ENCODE assay signal across 29 cellular contexts in genomic region chr3:31661286-31661685, GRCh38.
DNase-seq lines count a peak whose midpoint lies in the region; ATAC-seq, FAIRE-seq and TF ChIP-seq lines count a peak whose summit lies in the region.
"Had no signal": no experiment of that assay in that cellular context is flagged by ENCODE, and none has a peak within 500 bp of the region (broad histone marks: within the 10 kb centered on the region; RNA-seq: fewer than 3 reads in every experiment).

No MANE protein-coding gene starts in this region.

- H3K4me3 ChIP-seq in K562 (no peak overlapping the region), mucosa of descending colon (no peak overlapping the region)

- H3K4me1 Mint-ChIP-seq in activated CD4-positive, alpha-beta T cell treated with anti-CD3 and anti-CD28 coated beads, Interleukin-2, amount 10 ng/mL, durations not matched to agents 24 days and 14 days, result peaks cover 8% of the 10 kb centered on the region
- H3K4me1 Mint-ChIP-seq: CD8-positive, alpha-beta memory T cell had no signal

- no peaks in the 10 kb centered on the region for H3K4me1 ChIP-seq in K562 (replicated peaks in 1 of 2; ENCODE audit: control insufficient read depth in 2 of 2, insufficient read depth in 2 of 2, low read length in 2 of 2)
- no peaks in the 10 kb centered on the region for H3K4me1 ChIP-seq in mucosa of descending colon (ENCODE audit: low read depth)
- H3K4me1 ChIP-seq: BE2C had no signal

- ATAC-seq in K562 (no peak), mucosa of descending colon (peak; percentile 54), GM21576 (IDR thresholded peaks at IDR 0.05; ENCODE audit: unreplicated experiment) (no peak), HG02885 (IDR thresholded peaks at IDR 0.05; ENCODE audit: poor library complexity, unreplicated experiment) (no peak)
- ATAC-seq: Panc1 had no signal

- no peak for TF ChIP-seq POLR2A in K562 (conservative IDR thresholded peaks at IDR 0.05)

- H3K36me3 Mint-ChIP-seq in activated CD4-positive, alpha-beta T cell treated with anti-CD3 and anti-CD28 coated beads, Interleukin-2, amount 10 ng/mL, durations not matched to agents 24 days and 14 days (ENCODE audit: low read depth), result peaks cover 20% of the 10 kb centered on the region
- H3K36me3 Mint-ChIP-seq: CD14-positive monocyte had no signal

- no peak overlapping the region for H3K4me3 Mint-ChIP-seq in activated CD4-positive, alpha-beta T cell treated with anti-CD3 and anti-CD28 coated beads, Interleukin-2, amount 10 ng/mL, durations not matched to agents 24 days and 14 days
- H3K4me3 Mint-ChIP-seq: CD14-positive monocyte had no signal

- CTCF ChIA-PET in K562 (lab: Yijun Ruan, JAX; ENCODE audit: low intra/inter-chr PET ratio), result no interaction called here

- FAIRE-seq in K562 (lab: Jason Lieb, UNC), result no peak
- FAIRE-seq: GM12891, H1, HTR-8/SVneo had no signal

- H3K9me3 ChIP-seq in K562 (replicated peaks; ENCODE audit: control insufficient read depth, insufficient read depth, low read depth, low read length), result no peaks in the 10 kb centered on the region
- H3K9me3 ChIP-seq in mucosa of descending colon, result peaks cover 7% of the 10 kb centered on the region
- H3K9me3 ChIP-seq: BE2C had no signal

- H3K9me3 Mint-ChIP-seq in activated CD4-positive, alpha-beta T cell treated with anti-CD3 and anti-CD28 coated beads, Interleukin-2, amount 10 ng/mL, durations not matched to agents 24 days and 14 days, result peaks cover 16% of the 10 kb centered on the region

- in situ Hi-C loops in K562 (cut with MboI), result no loop called here

- 0% methylated on average over 5 of the region's 5 CpGs for WGBS in K562 (ENCODE audit: insufficient coverage, low coverage, missing lambda C conversion rate)

- H3K27ac ChIP-seq in K562 (ENCODE audit: extremely low read depth, low read depth, low read length), result no peak overlapping the region
- H3K27ac ChIP-seq: 22Rv1, KMS-11, RWPE1 had no signal

- no peaks in the 10 kb centered on the region for H3K27me3 Mint-ChIP-seq in activated CD4-positive, alpha-beta T cell treated with anti-CD3 and anti-CD28 coated beads, Interleukin-2, amount 10 ng/mL, durations not matched to agents 24 days and 14 days

- no peaks in the 10 kb centered on the region for H3K79me2 ChIP-seq in K562 (ENCODE audit: control insufficient read depth, insufficient read depth, low read length)

- no peak for TF ChIP-seq EP300 in K562 (IDR thresholded peaks at IDR 0.05; ENCODE audit: low read length)

- DNase-seq in activated CD4-positive, alpha-beta T cell treated with anti-CD3 and anti-CD28 coated beads, Interleukin-2, amount 10 ng/mL, durations not matched to agents 24 days and 14 days, result peak; percentile 53
- no peak for DNase-seq in activated CD4-positive, alpha-beta T cell treated with anti-CD3 and anti-CD28 coated beads, Interleukin-2, amount 50 U/mL, for 4 hours
- DNase-seq in K562 (ENCODE audit: extremely low read depth in 1 of 4, low spot score in 3 of 4) (no peak), mucosa of descending colon (no peak), cortex of kidney (lab: John Stamatoyannopoulos, UW) (no peak), T1000 (lab: John Stamatoyannopoulos, UW) (no peak)
- DNase-seq: BE2C; Calu3; CD8-positive, alpha-beta memory T cell; DMS79 treated with DMSO at 0.1 percent for 48 hours; GF-D8; NCI-H1048; NCI-H1417 treated with DMSO at 0.1 percent for 48 hours; NCI-H1694 treated with DMSO at 0.1 percent for 48 hours; NCI-H2081; NCI-H226; NCI-H510A; NCI-H69; SHP77 treated with DMSO at 0.1 percent for 48 hours had no signal

- H3K9me1 ChIP-seq in K562 (ENCODE audit: control insufficient read depth, insufficient read depth, low read length), result no peaks in the 10 kb centered on the region

- H3K27me3 ChIP-seq in K562 (ENCODE audit: control insufficient read depth in 2 of 2, insufficient read depth in 2 of 2, low read length in 2 of 2), result peaks cover 3 to 9% of the 10 kb centered on the region in 2 experiments; a peak in 4 of 5 replicates
- H3K27me3 ChIP-seq: BE2C had no signal

- no peaks in the 10 kb centered on the region for H4K20me1 ChIP-seq in K562 (replicated peaks; ENCODE audit: control insufficient read depth, insufficient read depth, low read length)

- no peak overlapping the region for H3K4me2 ChIP-seq in K562 (ENCODE audit: insufficient read depth, low read length)
- H3K4me2 ChIP-seq: KMS-11 had no signal

- no peaks in the 10 kb centered on the region for H3K36me3 ChIP-seq in K562 (ENCODE audit: control insufficient read depth, insufficient read depth, low read length)
- H3K36me3 ChIP-seq in mucosa of descending colon (ENCODE audit: low read depth), result no peaks in the 10 kb centered on the region
- H3K36me3 ChIP-seq: BE2C had no signal

- TF ChIP-seq CTCF in K562 (IDR thresholded peaks at IDR 0.05 in 2 of 3, conservative IDR thresholded peaks at IDR 0.05 in 1 of 3; ENCODE audit: insufficient read depth in 2 of 3, low read depth in 1 of 3, low read length in 3 of 3) (no peak), mucosa of descending colon (IDR thresholded peaks at IDR 0.05) (no peak)

- no peak overlapping the region for H3K27ac Mint-ChIP-seq in activated CD4-positive, alpha-beta T cell treated with anti-CD3 and anti-CD28 coated beads, Interleukin-2, amount 10 ng/mL, durations not matched to agents 24 days and 14 days
- H3K27ac Mint-ChIP-seq: CD8-positive, alpha-beta memory T cell had no signal

- no peak for TF ChIP-seq RAD21 in K562 (CRISPR knock-in tag; conservative IDR thresholded peaks at IDR 0.05 in 1 of 2, IDR thresholded peaks at IDR 0.05 in 1 of 2)

- intact Hi-C loops in activated CD4-positive, alpha-beta T cell treated with anti-CD3 and anti-CD28 coated beads, Interleukin-2, amount 10 ng/mL, durations not matched to agents 24 days and 14 days (cut with micrococcal nuclease), result no loop called here
- intact Hi-C loops in K562 (cut with micrococcal nuclease) (no loop called here), mucosa of descending colon (cut with DNase I, micrococcal nuclease) (no loop called here)

- POLR2A ChIA-PET in K562 (lab: Yijun Ruan, JAX), result no interaction called here

- no peak overlapping the region for H2AFZ ChIP-seq in K562 (ENCODE audit: low read depth, low read length)

- H3K9ac ChIP-seq in K562 (ENCODE audit: insufficient read depth in 1 of 2, low read depth in 2 of 2, low read length in 2 of 2), result no peak overlapping the region
- H3K9ac ChIP-seq: KMS-11 had no signal

- no TSS peak for BruUV-seq in K562 (replicated peaks; lab: Mats Ljungman, UMichigan)

TF ChIP-seq in K562, 482 proteins besides CTCF, POLR2A, EP300 and RAD21:
- TF ChIP-seq MEIS2 (IDR thresholded peaks at IDR 0.05; ENCODE audit: partially characterized antibody), result peak; percentile 31
- no peak for TF ChIP-seq ZNF639 (CRISPR knock-in tag; conservative IDR thresholded peaks at IDR 0.05 in 1 of 2, IDR thresholded peaks at IDR 0.05 in 1 of 2)
- peak; percentile 41; the same call in 1 of the 2 replicates for TF ChIP-seq GABPA (tag; conservative IDR thresholded peaks at IDR 0.05; ENCODE audit: low read depth)
- TF ChIP-seq ETV1 (tag; conservative IDR thresholded peaks at IDR 0.05; ENCODE audit: low read depth), result peak; percentile 61
